ENCODE assay signal across 15 cellular contexts in the genomic region with DNA sequence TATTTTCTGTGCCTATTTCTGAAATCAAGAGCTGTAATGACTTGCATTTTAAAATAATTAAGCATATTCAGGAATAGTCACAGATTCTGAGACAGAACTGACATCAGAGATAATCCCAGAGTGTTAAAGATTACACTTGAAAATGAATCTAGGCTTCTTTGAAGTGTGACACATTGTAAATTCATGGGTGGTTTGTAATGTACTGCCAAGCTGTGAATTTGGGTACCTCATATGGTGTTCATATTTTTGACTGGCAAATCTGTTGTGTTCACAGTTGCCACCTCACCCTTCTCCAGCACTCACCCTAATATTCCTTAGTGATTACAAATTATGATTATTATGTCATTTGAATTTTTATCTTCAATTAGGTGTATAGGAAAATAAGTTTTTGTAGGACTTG.
DNase-seq lines count a peak whose midpoint lies in the region; ATAC-seq lines count a peak whose summit lies in the region.
"Had no signal": no experiment of that assay in that cellular context is flagged by ENCODE, and none has a peak within 500 bp of the region (broad histone marks: within the 10 kb centered on the region; RNA-seq: fewer than 3 reads in every experiment).

No MANE protein-coding gene starts in this region.

- no peak for ATAC-seq in activated T-helper 17 cell treated with anti-CD3 and anti-CD28 coated beads, Interleukin-2, amount 50 U/mL, for 72 hours (replicated peaks)

- CTCF ChIA-PET in activated CD4-positive, alpha-beta memory T cell treated with anti-CD3 and anti-CD28 coated beads for 36 hours (lab: Charles Lee): no interaction called here

- H3K4me3 Mint-ChIP-seq in activated CD4-positive, alpha-beta memory T cell treated with anti-CD3 and anti-CD28 coated beads for 36 hours: no peak overlapping the region
- H3K4me3 Mint-ChIP-seq in activated T-helper 17 cell treated with anti-CD3 and anti-CD28 coated beads, Interleukin-2, amount 50 U/mL, for 72 hours: no peak overlapping the region
- H3K4me3 Mint-ChIP-seq: B cell; CD4-positive, alpha-beta T cell; H9 had no signal

- no peaks in the 10 kb centered on the region for H3K9me3 Mint-ChIP-seq in activated CD4-positive, alpha-beta memory T cell treated with anti-CD3 and anti-CD28 coated beads for 36 hours
- H3K9me3 Mint-ChIP-seq in activated T-helper 17 cell treated with anti-CD3 and anti-CD28 coated beads, Interleukin-2, amount 50 U/mL, for 72 hours: no peaks in the 10 kb centered on the region
- H3K9me3 Mint-ChIP-seq: CD4-positive, alpha-beta T cell had no signal

- H3K4me1 Mint-ChIP-seq in activated CD4-positive, alpha-beta memory T cell treated with anti-CD3 and anti-CD28 coated beads for 36 hours (ENCODE audit: low read depth): no peaks in the 10 kb centered on the region
- no peaks in the 10 kb centered on the region for H3K4me1 Mint-ChIP-seq in activated T-helper 17 cell treated with anti-CD3 and anti-CD28 coated beads, Interleukin-2, amount 50 U/mL, for 72 hours
- H3K4me1 Mint-ChIP-seq: B cell had no signal

- intact Hi-C loops in activated CD4-positive, alpha-beta memory T cell treated with anti-CD3 and anti-CD28 coated beads for 36 hours (cut with micrococcal nuclease): no loop called here

- no peaks in the 10 kb centered on the region for H3K36me3 Mint-ChIP-seq in activated CD4-positive, alpha-beta memory T cell treated with anti-CD3 and anti-CD28 coated beads for 36 hours
- no peaks in the 10 kb centered on the region for H3K36me3 Mint-ChIP-seq in activated T-helper 17 cell treated with anti-CD3 and anti-CD28 coated beads, Interleukin-2, amount 50 U/mL, for 72 hours (ENCODE audit: low read depth)

- H3K27ac Mint-ChIP-seq in activated CD4-positive, alpha-beta memory T cell treated with anti-CD3 and anti-CD28 coated beads for 36 hours: no peak overlapping the region
- no peak overlapping the region for H3K27ac Mint-ChIP-seq in activated T-helper 17 cell treated with anti-CD3 and anti-CD28 coated beads, Interleukin-2, amount 50 U/mL, for 72 hours
- H3K27ac Mint-ChIP-seq: B cell; CD4-positive, alpha-beta T cell; H9 had no signal

- peak; percentile 8 for DNase-seq in NCI-H1694 treated with DMSO at 0.1 percent for 48 hours (lab: John Stamatoyannopoulos, UW)
- no peak for DNase-seq in NCI-H1694 (lab: John Stamatoyannopoulos, UW)
- DNase-seq in NCI-H524 treated with DMSO at 0.1 percent for 48 hours (lab: John Stamatoyannopoulos, UW): peak; percentile 30
- peak; percentile 7 for DNase-seq in glomerular visceral epithelial cell (ENCODE audit: extremely low spot score)
- no peak for DNase-seq in activated CD4-positive, alpha-beta memory T cell treated with anti-CD3 and anti-CD28 coated beads for 36 hours
- DNase-seq in mesenteric fat pad (ENCODE audit: low spot score): no peak
- DNase-seq: Calu3; CD4-positive, alpha-beta T cell; DMS 273 treated with DMSO at 0.1 percent for 48 hours; DMS79; GOT3; H9; IMR-90 had no signal

- peaks cover 8% of the 10 kb centered on the region for H3K27me3 Mint-ChIP-seq in activated CD4-positive, alpha-beta memory T cell treated with anti-CD3 and anti-CD28 coated beads for 36 hours
- peaks cover 22% of the 10 kb centered on the region for H3K27me3 Mint-ChIP-seq in activated T-helper 17 cell treated with anti-CD3 and anti-CD28 coated beads, Interleukin-2, amount 50 U/mL, for 72 hours

- POLR2A ChIA-PET in activated CD4-positive, alpha-beta memory T cell treated with anti-CD3 and anti-CD28 coated beads for 36 hours (lab: Charles Lee): no interaction called here

Comparison
In these comparisons a context has a peak if more than half of its experiments do, and no peak if none do; other contexts are left out.
1. DNase-seq: peak in NCI-H1694 treated with DMSO at 0.1 percent for 48 hours (single experiment), NCI-H524 treated with DMSO at 0.1 percent for 48 hours (single experiment) and glomerular visceral epithelial cell (single experiment); none in NCI-H1694 (single experiment), activated CD4-positive, alpha-beta memory T cell treated with anti-CD3 and anti-CD28 coated beads for 36 hours (single experiment) and mesenteric fat pad (single experiment).